Comparison of ENCODE assay signal across 31 cellular contexts in genomic region chr3:140628606-140629005, GRCh38. TPM values are rescaled to one million over a fixed set of nuclear protein-coding genes. Genes with fewer than 3 reads are reported as not detected.
"Had no signal": no experiment of that assay in that cellular context is flagged by ENCODE, and none has a peak within 500 bp of the region (broad histone marks: within the 10 kb centered on the region; RNA-seq: fewer than 3 reads in every experiment).

No MANE protein-coding gene starts in this region.

- ATAC-seq: activated CD8-positive, alpha-beta T cell treated with anti-CD3 and anti-CD28 coated beads for 36 hours; activated naive CD8-positive, alpha-beta T cell treated with anti-CD3 and anti-CD28 coated beads, Interleukin-2, amount 50 U/mL, for 24 hours; effector memory CD8-positive, alpha-beta T cell; gastrocnemius medialis; left ventricle myocardium superior; stimulated activated naive CD8-positive, alpha-beta T cell treated with anti-CD3 and anti-CD28 coated beads, Interleukin-15, Interleukin-2, amounts not matched to agents 100 U/mL and 50 U/mL, for 24 hours had no signal

- H3K9ac ChIP-seq: parathyroid adenoma had no signal

- H3K4me1 Mint-ChIP-seq: activated B cell treated with CpG ODN at 0.5 μM for 24 hours; activated naive CD4-positive, alpha-beta T cell treated with anti-CD3 and anti-CD28 coated beads, Interleukin-2, amount 50 U/mL, for 24 hours; activated naive CD8-positive, alpha-beta T cell treated with anti-CD3 and anti-CD28 coated beads, Interleukin-2, amount 50 U/mL, for 24 hours; naive B cell; nephron progenitor cell had no signal

- DNase-seq: activated B cell treated with CpG ODN at 0.5 μM for 24 hours; activated CD4-positive, alpha-beta T cell treated with anti-CD3 and anti-CD28 coated beads, Interleukin-2, amount 50 U/mL, for 1 hour; activated CD8-positive, alpha-beta T cell treated with anti-CD3 and anti-CD28 coated beads for 36 hours; activated naive CD8-positive, alpha-beta T cell treated with anti-CD3 and anti-CD28 coated beads, Interleukin-2, amount 50 U/mL, for 24 hours; activated T-cell treated with anti-CD3 and anti-CD28 coated beads, Interleukin-2, amount 50 U/mL, for 48 hours; cortex of kidney; effector memory CD8-positive, alpha-beta T cell; erythroblast; gastrocnemius medialis; glutamatergic neuron; left ventricle myocardium superior; naive B cell; nephron progenitor cell; stimulated activated CD4-positive, alpha-beta T cell treated with anti-CD3 and anti-CD28 coated beads, Interleukin-4, amount 100 ng/mL, for 1 hour; stimulated activated naive CD8-positive, alpha-beta T cell treated with anti-CD3 and anti-CD28 coated beads, Interleukin-15, Interleukin-2, amounts not matched to agents 100 U/mL and 50 U/mL, for 24 hours; T-helper 2 cell; testis; transverse colon had no signal

- H3K4me3 ChIP-seq: cardiac muscle cell, gastrocnemius medialis, right atrium auricular region, testis, transverse colon had no signal

- H3K4me3 Mint-ChIP-seq: activated B cell treated with CpG ODN at 0.5 μM for 24 hours; activated CD8-positive, alpha-beta T cell treated with anti-CD3 and anti-CD28 coated beads for 36 hours; activated naive CD4-positive, alpha-beta T cell treated with anti-CD3 and anti-CD28 coated beads, Interleukin-2, amount 50 U/mL, for 24 hours; activated naive CD8-positive, alpha-beta T cell treated with anti-CD3 and anti-CD28 coated beads, Interleukin-2, amount 50 U/mL, for 24 hours; effector memory CD8-positive, alpha-beta T cell; naive B cell; nephron progenitor cell had no signal

- H3K27ac ChIP-seq: cardiac muscle cell, gastrocnemius medialis, neutrophil, parathyroid adenoma, right atrium auricular region, testis, transverse colon had no signal

- H2AFZ ChIP-seq: parathyroid adenoma had no signal

- FAIRE-seq: islet of Langerhans had no signal

- H3K79me2 ChIP-seq: parathyroid adenoma had no signal

- H3K27me3 ChIP-seq: cardiac muscle cell, gastrocnemius medialis, neutrophil, right atrium auricular region, testis, transverse colon had no signal

- H3K9me3 ChIP-seq: gastrocnemius medialis, neutrophil, right atrium auricular region, testis, transverse colon had no signal

- H3K36me3 Mint-ChIP-seq: activated naive CD4-positive, alpha-beta T cell treated with anti-CD3 and anti-CD28 coated beads, Interleukin-2, amount 50 U/mL, for 24 hours; naive B cell had no signal

- H3K9me3 Mint-ChIP-seq: activated B cell treated with CpG ODN at 0.5 μM for 24 hours; activated CD8-positive, alpha-beta T cell treated with anti-CD3 and anti-CD28 coated beads for 36 hours; activated naive CD4-positive, alpha-beta T cell treated with anti-CD3 and anti-CD28 coated beads, Interleukin-2, amount 50 U/mL, for 24 hours; activated naive CD8-positive, alpha-beta T cell treated with anti-CD3 and anti-CD28 coated beads, Interleukin-2, amount 50 U/mL, for 24 hours; activated T-helper 2 cell treated with anti-CD3 and anti-CD28 coated beads, Interferon-gamma antibody, Interleukin-2, Interleukin-4, amounts not matched to agents 10 μg/mL and 5 μg/mL and 100 μg/mL, durations not matched to agents 14 hours and 24 hours and 36 hours; nephron progenitor cell had no signal

- H3K4me1 ChIP-seq: gastrocnemius medialis, parathyroid adenoma, right atrium auricular region, testis, transverse colon had no signal

- H3K36me3 ChIP-seq: cardiac muscle cell, gastrocnemius medialis, neutrophil, right atrium auricular region, transverse colon had no signal

- H3K27me3 Mint-ChIP-seq: activated naive CD8-positive, alpha-beta T cell treated with anti-CD3 and anti-CD28 coated beads, Interleukin-2, amount 50 U/mL, for 24 hours; effector memory CD8-positive, alpha-beta T cell; naive B cell had no signal

- H3K27ac Mint-ChIP-seq: activated B cell treated with CpG ODN at 0.5 μM for 24 hours; activated CD8-positive, alpha-beta T cell treated with anti-CD3 and anti-CD28 coated beads for 36 hours; activated naive CD4-positive, alpha-beta T cell treated with anti-CD3 and anti-CD28 coated beads, Interleukin-2, amount 50 U/mL, for 24 hours; activated naive CD8-positive, alpha-beta T cell treated with anti-CD3 and anti-CD28 coated beads, Interleukin-2, amount 50 U/mL, for 24 hours; activated T-helper 2 cell treated with anti-CD3 and anti-CD28 coated beads, Interferon-gamma antibody, Interleukin-2, Interleukin-4, amounts not matched to agents 10 μg/mL and 5 μg/mL and 100 μg/mL, durations not matched to agents 14 hours and 24 hours and 36 hours; effector memory CD8-positive, alpha-beta T cell; nephron progenitor cell had no signal

RNA-seq across cellular contexts. Expression of gene TRIM42, which starts 49.3 kb away (rescaled TPM):
- total RNA-seq: activated B cell treated with CpG ODN at 0.5 μM for 24 hours; activated CD8-positive, alpha-beta T cell treated with anti-CD3 and anti-CD28 coated beads for 36 hours; activated T-helper 2 cell treated with anti-CD3 and anti-CD28 coated beads, Interferon-gamma antibody, Interleukin-2, Interleukin-4, amounts not matched to agents 10 μg/mL and 5 μg/mL and 100 μg/mL, durations not matched to agents 14 hours and 24 hours and 36 hours; cardiac muscle cell; chondrocyte; gastrocnemius medialis; left ventricle myocardium superior; lung microvascular endothelial cell; mucosa of gallbladder; pulmonary artery endothelial cell; right atrium auricular region; skeletal muscle tissue; transverse colon; urinary bladder had no signal
- polyA plus RNA-seq: cardiac muscle cell, urinary bladder had no signal
